ENCODE assay signal across 2 cellular contexts in the genomic region with DNA sequence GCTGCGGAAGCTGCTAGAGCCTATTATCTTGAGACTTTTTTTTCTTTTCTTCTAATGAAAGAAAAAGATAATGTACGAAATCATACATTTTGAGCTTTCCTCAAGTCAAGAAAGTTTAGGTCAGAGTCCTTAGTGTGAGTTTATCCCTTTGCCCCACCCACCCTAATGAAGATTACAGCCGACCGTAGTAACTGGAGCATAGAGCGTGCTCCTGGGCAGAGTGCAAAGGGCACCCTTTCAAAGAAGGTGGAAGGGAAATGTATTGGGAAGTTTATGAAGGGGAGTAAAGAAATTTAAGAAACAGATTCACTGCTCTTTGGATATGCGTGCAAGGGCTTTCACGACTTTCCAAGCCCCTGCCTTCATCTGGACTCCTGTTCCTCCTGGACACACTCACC.
TF ChIP-seq lines count a peak whose summit lies in the region.

No MANE protein-coding gene starts in this region.

TF ChIP-seq in liver, 16 proteins besides CTCF, POLR2A, EP300 and RAD21:
- TF ChIP-seq SP1 (IDR thresholded peaks at IDR 0.05) (peak; percentile 26), RXRA (IDR thresholded peaks at IDR 0.05) (peak in 1 of 2 donors; percentile 13), FOXA1 (IDR thresholded peaks at IDR 0.05) (no peak), HNF4A (conservative IDR thresholded peaks at IDR 0.05) (peak; percentile 46 to 68), HNF4G (IDR thresholded peaks at IDR 0.05) (no peak), NR2F2 (IDR thresholded peaks at IDR 0.05) (no peak), GABPA (IDR thresholded peaks at IDR 0.05 in 1 of 2, conservative IDR thresholded peaks at IDR 0.05 in 1 of 2) (no peak), YY1 (IDR thresholded peaks at IDR 0.05) (no peak), JUND (IDR thresholded peaks at IDR 0.05) (no peak)
- TF ChIP-seq, protein P1, sequence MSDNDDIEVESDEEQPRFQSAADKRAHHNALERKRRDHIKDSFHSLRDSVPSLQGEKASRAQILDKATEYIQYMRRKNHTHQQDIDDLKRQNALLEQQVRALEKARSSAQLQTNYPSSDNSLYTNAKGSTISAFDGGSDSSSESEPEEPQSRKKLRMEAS (IDR thresholded peaks at IDR 0.05), result no peak

TF ChIP-seq in SK-N-SH, 30 proteins besides CTCF, POLR2A, EP300 and RAD21:
- TF ChIP-seq RFX5 (IDR thresholded peaks at IDR 0.05; ENCODE audit: low read length), result no peak
- TF ChIP-seq RXRA (IDR thresholded peaks at IDR 0.05; ENCODE audit: borderline replicate concordance, low read depth), result no peak
- TF ChIP-seq POLR2AphosphoS5 (IDR thresholded peaks at IDR 0.05; ENCODE audit: low read depth, low read length), result no peak
- no peak for TF ChIP-seq RCOR1 (IDR thresholded peaks at IDR 0.05; ENCODE audit: low read length)
- TF ChIP-seq SIN3A (IDR thresholded peaks at IDR 0.05; ENCODE audit: borderline replicate concordance, low read depth, low read length), result no peak
- no peak for TF ChIP-seq NFIC (IDR thresholded peaks at IDR 0.05; ENCODE audit: borderline replicate concordance)
- no peak for TF ChIP-seq FOXJ3 (CRISPR knock-in tag; IDR thresholded peaks at IDR 0.05)
- no peak for TF ChIP-seq PBX3 (IDR thresholded peaks at IDR 0.05)
- TF ChIP-seq YY1 (IDR thresholded peaks at IDR 0.05; ENCODE audit: low read depth), result no peak
- TF ChIP-seq IRF3 (IDR thresholded peaks at IDR 0.05; ENCODE audit: low read depth, low read length), result no peak
- TF ChIP-seq GABPA (IDR thresholded peaks at IDR 0.05; ENCODE audit: low read depth), result no peak
- TF ChIP-seq FOSL2 (IDR thresholded peaks at IDR 0.05; ENCODE audit: borderline replicate concordance, low read depth), result no peak
- TF ChIP-seq GATA2 (CRISPR knock-in tag; IDR thresholded peaks at IDR 0.05), result no peak
- TF ChIP-seq TCF12 (IDR thresholded peaks at IDR 0.05), result no peak
